In the genomic region with DNA sequence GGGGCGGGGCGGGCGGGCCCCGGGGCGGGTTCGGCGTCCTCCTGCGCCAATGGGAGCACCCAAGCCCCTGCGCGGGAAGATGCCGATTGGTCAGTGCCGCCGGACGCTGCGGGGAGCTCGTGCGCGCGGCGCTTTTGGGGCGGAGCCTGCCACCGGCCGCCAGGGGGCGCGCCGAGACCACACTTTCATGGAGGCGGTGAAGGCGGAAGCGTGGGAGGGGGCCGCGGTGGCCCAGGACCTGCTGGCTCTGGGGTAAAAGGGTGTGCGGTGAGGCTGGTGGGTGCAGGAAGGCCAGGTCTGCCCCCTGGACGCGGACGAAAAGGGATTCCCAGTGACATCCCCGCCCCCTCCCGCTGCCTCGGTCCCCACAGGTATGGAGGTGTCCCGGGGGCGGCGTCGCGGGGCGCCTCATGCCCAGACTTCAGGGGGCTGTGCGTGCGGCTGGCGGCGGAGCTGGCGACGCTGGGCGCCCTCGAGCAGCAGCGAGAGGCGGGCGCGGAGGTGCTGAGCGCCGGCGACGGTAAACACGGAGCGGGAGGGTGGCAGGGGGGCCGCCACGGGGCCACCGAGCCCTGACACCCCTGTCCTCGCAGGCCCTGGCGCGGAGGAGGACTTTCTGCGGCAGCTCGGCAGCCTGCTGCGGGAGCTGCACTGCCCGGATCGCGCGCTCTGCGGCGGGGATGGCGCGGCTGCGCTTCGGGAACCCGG, we compare ENCODE assay signal across 1 cellular context.
TF ChIP-seq lines count a peak whose summit lies in the region.

A gene (plus strand): TSS at position 127 of the 708 bp plus-strand sequence. CDS start 61 bp downstream, at position 188.

TF ChIP-seq in IMR-90, 13 proteins besides CTCF, POLR2A, EP300 and RAD21 (continued from another document):
- TF ChIP-seq, protein P1, sequence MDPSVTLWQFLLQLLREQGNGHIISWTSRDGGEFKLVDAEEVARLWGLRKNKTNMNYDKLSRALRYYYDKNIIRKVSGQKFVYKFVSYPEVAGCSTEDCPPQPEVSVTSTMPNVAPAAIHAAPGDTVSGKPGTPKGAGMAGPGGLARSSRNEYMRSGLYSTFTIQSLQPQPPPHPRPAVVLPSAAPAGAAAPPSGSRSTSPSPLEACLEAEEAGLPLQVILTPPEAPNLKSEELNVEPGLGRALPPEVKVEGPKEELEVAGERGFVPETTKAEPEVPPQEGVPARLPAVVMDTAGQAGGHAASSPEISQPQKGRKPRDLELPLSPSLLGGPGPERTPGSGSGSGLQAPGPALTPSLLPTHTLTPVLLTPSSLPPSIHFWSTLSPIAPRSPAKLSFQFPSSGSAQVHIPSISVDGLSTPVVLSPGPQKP (IDR thresholded peaks at IDR 0.05; ENCODE audit: borderline replicate concordance, low read depth, low read length), result no peak
- TF ChIP-seq MAFK (IDR thresholded peaks at IDR 0.05; ENCODE audit: low read depth, low read length) (no peak), FOS (IDR thresholded peaks at IDR 0.05; ENCODE audit: low read depth, low read length) (0 out of 2 replicates have a peak, but pooled peaks have one; percentile 16), SMC3 (IDR thresholded peaks at IDR 0.05; ENCODE audit: low read depth, low read length) (peak; percentile 47), CHD1 (IDR thresholded peaks at IDR 0.05; ENCODE audit: low read depth, low read length) (no peak), RCOR1 (IDR thresholded peaks at IDR 0.05; ENCODE audit: insufficient replicate concordance, low read length) (no peak), CEBPB (IDR thresholded peaks at IDR 0.05; ENCODE audit: low read depth, low read length) (no peak)
- TF ChIP-seq, protein P2, sequence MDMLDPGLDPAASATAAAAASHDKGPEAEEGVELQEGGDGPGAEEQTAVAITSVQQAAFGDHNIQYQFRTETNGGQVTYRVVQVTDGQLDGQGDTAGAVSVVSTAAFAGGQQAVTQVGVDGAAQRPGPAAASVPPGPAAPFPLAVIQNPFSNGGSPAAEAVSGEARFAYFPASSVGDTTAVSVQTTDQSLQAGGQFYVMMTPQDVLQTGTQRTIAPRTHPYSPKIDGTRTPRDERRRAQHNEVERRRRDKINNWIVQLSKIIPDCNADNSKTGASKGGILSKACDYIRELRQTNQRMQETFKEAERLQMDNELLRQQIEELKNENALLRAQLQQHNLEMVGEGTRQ (IDR thresholded peaks at IDR 0.05; ENCODE audit: low read depth, low read length), result 0 out of 2 replicates have a peak, but pooled peaks have one; percentile 15
